In genomic region chr1:97137862-97138514, GRCh38 we compare ENCODE assay signal across 8 cellular contexts.
A peak's percentile ranks its signal among the peaks of the same experiment; 100 is the strongest.
DNase-seq lines count a peak whose midpoint lies in the region; ATAC-seq and TF ChIP-seq lines count a peak whose summit lies in the region.

No MANE protein-coding gene starts in this region.

- H3F3A ChIP-seq in neural progenitor cell (ENCODE audit: low read depth) = no peaks in the 10 kb centered on the region

- peak overlapping the region; percentile 11 for H3K4me3 ChIP-seq in CD4-positive, CD25-positive, alpha-beta regulatory T cell (ENCODE audit: low read depth, low read length)
- no peak overlapping the region for H3K4me3 ChIP-seq in fibroblast of the aortic adventitia (ENCODE audit: low read depth, low read length)
- no peak overlapping the region for H3K4me3 ChIP-seq in neural progenitor cell

- ATAC-seq in CD4-positive, CD25-positive, alpha-beta regulatory T cell (ENCODE audit: low read depth in 2 of 2) = peak in 1 of 2 donors; percentile 78
- ATAC-seq in GM18861 (IDR thresholded peaks at IDR 0.05; ENCODE audit: unreplicated experiment) (peak; percentile 99), HG02981 (IDR thresholded peaks at IDR 0.05; ENCODE audit: unreplicated experiment) (peak; percentile 95)

- H3K27me3 ChIP-seq in CD4-positive, CD25-positive, alpha-beta regulatory T cell (ENCODE audit: control insufficient read depth, insufficient read depth, low read length) = no peaks in the 10 kb centered on the region
- no peaks in the 10 kb centered on the region for H3K27me3 ChIP-seq in neural progenitor cell

- no peaks in the 10 kb centered on the region for H3K9me3 Mint-ChIP-seq in CD4-positive, CD25-positive, alpha-beta regulatory T cell
- peaks cover 4% of the 10 kb centered on the region for H3K9me3 Mint-ChIP-seq in neural progenitor cell

- no peaks in the 10 kb centered on the region for H3K27me3 Mint-ChIP-seq in CD4-positive, CD25-positive, alpha-beta regulatory T cell
- no peaks in the 10 kb centered on the region for H3K27me3 Mint-ChIP-seq in neural progenitor cell (ENCODE audit: insufficient read depth, low read depth)

- DNase-seq in CD4-positive, CD25-positive, alpha-beta regulatory T cell = peak in 2 of 3 donors; percentile 24 to 58
- peak; percentile 43 for DNase-seq in NCI-H146 treated with DMSO at 0.1 percent for 48 hours (lab: John Stamatoyannopoulos, UW; ENCODE audit: unreplicated experiment)
- peak; percentile 39 for DNase-seq in SW480 (ENCODE audit: low spot score)
- DNase-seq in fibroblast of the aortic adventitia (ENCODE audit: low read depth) = peak; percentile 87
- DNase-seq in neural progenitor cell (ENCODE audit: low spot score) = peak; percentile 43
- DNase-seq in NK-92 treated with Interleukin-12 subunit alpha and Interleukin-12 subunit beta, amount 100 ng/mL, for 24 hours (lab: John Stamatoyannopoulos, UW) = no peak

- no peak overlapping the region for H3K4me2 ChIP-seq in neural progenitor cell

- peaks cover 13% of the 10 kb centered on the region for H3K36me3 Mint-ChIP-seq in CD4-positive, CD25-positive, alpha-beta regulatory T cell
- H3K36me3 Mint-ChIP-seq in neural progenitor cell = no peaks in the 10 kb centered on the region

- H3K36me3 ChIP-seq in CD4-positive, CD25-positive, alpha-beta regulatory T cell (ENCODE audit: control insufficient read depth, insufficient read depth, low read length) = no peaks in the 10 kb centered on the region
- no peaks in the 10 kb centered on the region for H3K36me3 ChIP-seq in neural progenitor cell

- H4K20me1 ChIP-seq in neural progenitor cell (ENCODE audit: low read depth) = no peaks in the 10 kb centered on the region

- no peaks in the 10 kb centered on the region for H3K79me2 ChIP-seq in neural progenitor cell (ENCODE audit: low read depth)

- no peaks in the 10 kb centered on the region for H3K9me3 ChIP-seq in CD4-positive, CD25-positive, alpha-beta regulatory T cell (ENCODE audit: control insufficient read depth in 2 of 2, low read length in 2 of 2)
- H3K9me3 ChIP-seq in neural progenitor cell (ENCODE audit: low read depth) = no peaks in the 10 kb centered on the region

- H3K4me1 Mint-ChIP-seq in CD4-positive, CD25-positive, alpha-beta regulatory T cell = peaks cover 0 to 16% (median 10%) of the 10 kb centered on the region in 4 donors
- peaks cover 15% of the 10 kb centered on the region for H3K4me1 Mint-ChIP-seq in neural progenitor cell

- H3K4me1 ChIP-seq in CD4-positive, CD25-positive, alpha-beta regulatory T cell (ENCODE audit: control insufficient read depth, insufficient read depth, low read length, poor library complexity, severe bottlenecking) = peaks cover 3% of the 10 kb centered on the region
- peaks cover 7% of the 10 kb centered on the region for H3K4me1 ChIP-seq in neural progenitor cell

- no peak overlapping the region for H3K9ac ChIP-seq in neural progenitor cell

- H2AFZ ChIP-seq in neural progenitor cell (replicated peaks) = peak overlapping the region; percentile 59

- no peak overlapping the region for H3K4me3 Mint-ChIP-seq in CD4-positive, CD25-positive, alpha-beta regulatory T cell
- no peak overlapping the region for H3K4me3 Mint-ChIP-seq in neural progenitor cell

- TF ChIP-seq CTCF in fibroblast of the aortic adventitia (IDR thresholded peaks at IDR 0.05; ENCODE audit: insufficient read depth, low read length) (peak; percentile 78), neural progenitor cell (IDR thresholded peaks at IDR 0.05) (peak; percentile 59)

- H3K27ac Mint-ChIP-seq in CD4-positive, CD25-positive, alpha-beta regulatory T cell = peak overlapping the region in 1 of 3 donors; percentile 5
- peak overlapping the region; percentile 34 for H3K27ac Mint-ChIP-seq in neural progenitor cell

- H3K27ac ChIP-seq in CD4-positive, CD25-positive, alpha-beta regulatory T cell (ENCODE audit: insufficient read depth, low read length, poor library complexity, severe bottlenecking) = no peak overlapping the region
- H3K27ac ChIP-seq in neural progenitor cell = no peak overlapping the region
